In the genomic region with DNA sequence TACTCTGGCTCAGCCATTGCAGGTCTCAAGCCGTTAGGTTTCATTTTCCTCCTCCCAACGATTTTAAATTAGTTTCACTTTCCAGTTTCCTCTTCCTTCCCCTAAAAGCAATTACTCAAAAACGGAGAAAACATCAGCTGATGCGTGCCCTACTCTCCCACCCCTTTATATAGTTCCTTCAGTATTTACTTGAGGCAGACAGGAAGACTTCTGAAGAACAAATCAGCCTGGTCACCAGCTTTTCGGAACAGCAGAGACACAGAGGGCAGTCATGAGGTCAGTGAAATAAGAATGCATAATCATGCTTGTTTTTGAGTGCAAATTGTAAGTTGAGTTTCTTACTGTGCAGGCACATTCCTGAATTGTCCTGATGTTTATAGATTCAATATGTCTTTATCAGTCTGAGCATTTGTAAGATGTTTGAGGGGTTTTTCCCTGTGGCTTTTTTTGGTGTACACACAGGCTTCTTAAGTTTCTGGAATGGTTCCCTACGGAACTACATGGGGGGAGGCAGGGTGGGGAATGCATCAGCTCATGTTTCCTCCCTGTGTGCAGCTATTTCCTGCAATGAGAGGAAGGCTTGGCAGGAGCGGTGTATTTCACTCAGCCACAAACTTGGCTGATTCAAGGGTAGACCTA, we compare ENCODE assay signal across 1 cellular context.
TF ChIP-seq lines count a peak whose summit lies in the region.

A gene with protein sequence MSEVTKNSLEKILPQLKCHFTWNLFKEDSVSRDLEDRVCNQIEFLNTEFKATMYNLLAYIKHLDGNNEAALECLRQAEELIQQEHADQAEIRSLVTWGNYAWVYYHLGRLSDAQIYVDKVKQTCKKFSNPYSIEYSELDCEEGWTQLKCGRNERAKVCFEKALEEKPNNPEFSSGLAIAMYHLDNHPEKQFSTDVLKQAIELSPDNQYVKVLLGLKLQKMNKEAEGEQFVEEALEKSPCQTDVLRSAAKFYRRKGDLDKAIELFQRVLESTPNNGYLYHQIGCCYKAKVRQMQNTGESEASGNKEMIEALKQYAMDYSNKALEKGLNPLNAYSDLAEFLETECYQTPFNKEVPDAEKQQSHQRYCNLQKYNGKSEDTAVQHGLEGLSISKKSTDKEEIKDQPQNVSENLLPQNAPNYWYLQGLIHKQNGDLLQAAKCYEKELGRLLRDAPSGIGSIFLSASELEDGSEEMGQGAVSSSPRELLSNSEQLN (plus strand): TSS at position 195 of the 639 bp plus-strand sequence. CDS start 77 bp downstream, at position 272.

TF ChIP-seq in liver, 16 proteins besides CTCF, POLR2A, EP300 and RAD21 (continued from another document):
- TF ChIP-seq, protein P1, sequence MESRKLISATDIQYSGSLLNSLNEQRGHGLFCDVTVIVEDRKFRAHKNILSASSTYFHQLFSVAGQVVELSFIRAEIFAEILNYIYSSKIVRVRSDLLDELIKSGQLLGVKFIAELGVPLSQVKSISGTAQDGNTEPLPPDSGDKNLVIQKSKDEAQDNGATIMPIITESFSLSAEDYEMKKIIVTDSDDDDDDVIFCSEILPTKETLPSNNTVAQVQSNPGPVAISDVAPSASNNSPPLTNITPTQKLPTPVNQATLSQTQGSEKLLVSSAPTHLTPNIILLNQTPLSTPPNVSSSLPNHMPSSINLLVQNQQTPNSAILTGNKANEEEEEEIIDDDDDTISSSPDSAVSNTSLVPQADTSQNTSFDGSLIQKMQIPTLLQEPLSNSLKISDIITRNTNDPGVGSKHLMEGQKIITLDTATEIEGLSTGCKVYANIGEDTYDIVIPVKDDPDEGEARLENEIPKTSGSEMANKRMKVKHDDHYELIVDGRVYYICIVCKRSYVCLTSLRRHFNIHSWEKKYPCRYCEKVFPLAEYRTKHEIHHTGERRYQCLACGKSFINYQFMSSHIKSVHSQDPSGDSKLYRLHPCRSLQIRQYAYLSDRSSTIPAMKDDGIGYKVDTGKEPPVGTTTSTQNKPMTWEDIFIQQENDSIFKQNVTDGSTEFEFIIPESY (IDR thresholded peaks at IDR 0.05), result peak; percentile 41
